ENCODE assay signal across 11 cellular contexts in genomic region chr19:46824887-46825730, GRCh38. TPM values are rescaled to one million over a fixed set of nuclear protein-coding genes. Genes with fewer than 3 reads are reported as not detected.
DNase-seq lines count a peak whose midpoint lies in the region; ATAC-seq, FAIRE-seq and TF ChIP-seq lines count a peak whose summit lies in the region.
"Had no signal": no experiment of that assay in that cellular context is flagged by ENCODE, and none has a peak within 500 bp of the region (broad histone marks: within the 10 kb centered on the region; RNA-seq: fewer than 3 reads in every experiment).

No MANE protein-coding gene starts in this region.

- H3K4me2 ChIP-seq in BLaER1 (peak overlapping the region; percentile 70), HepG2 (ENCODE audit: low read depth, low read length) (no peak overlapping the region; the same call in 1 of the 2 replicates)
- H3K4me2 ChIP-seq: SK-N-SH had no signal

- CTCF ChIA-PET in HepG2 (lab: Yijun Ruan, JAX; ENCODE audit: low intra/inter-chr PET ratio, low total read pairs), result no interaction called here

- H3K36me3 ChIP-seq in BLaER1 (no peaks in the 10 kb centered on the region), HepG2 (replicated peaks in 1 of 2; ENCODE audit: control insufficient read depth in 1 of 2, insufficient read depth in 2 of 2, low read length in 2 of 2) (no peaks in the 10 kb centered on the region)
- H3K36me3 ChIP-seq: pancreas had no signal

- no peak for TF ChIP-seq CTCF in GM13976 (IDR thresholded peaks at IDR 0.05; ENCODE audit: borderline replicate concordance, control extremely low read depth, extremely low read depth, insufficient read depth, missing control alignments)
- no peak for TF ChIP-seq CTCF in HepG2 (CRISPR knock-in tag; IDR thresholded peaks at IDR 0.05)

- ATAC-seq in HepG2, result no peak
- ATAC-seq in GM21717 (IDR thresholded peaks at IDR 0.05; ENCODE audit: unreplicated experiment), result no peak
- no peak for ATAC-seq in HG03045 (IDR thresholded peaks at IDR 0.05; ENCODE audit: unreplicated experiment)

- H4K20me1 ChIP-seq in BLaER1 (no peaks in the 10 kb centered on the region), HepG2 (ENCODE audit: insufficient read depth, low read length) (no peaks in the 10 kb centered on the region)

- WGBS in HepG2 (ENCODE audit: low lambda C conversion rate), result 62% methylated on average over 19 of the region's 21 CpGs

- FAIRE-seq in HepG2 (lab: Jason Lieb, UNC), result no peak
- FAIRE-seq: pancreas had no signal

- in situ Hi-C loops in GM13976 (cut with MboI; ENCODE audit: low sequenced_read_pairs, unreplicated experiment) (loop anchor here (10.0 kb wide), 1 partner anchor 50 kb away; no protein-coding TSS in a partner anchor), HepG2 (cut with HindIII; ENCODE audit: extremely low pct_ligation_motif_present, low pct_unique_long_range_greater_than_20kb) (no loop called here)

- H3K9me3 ChIP-seq in BLaER1 (no peaks in the 10 kb centered on the region), HepG2 (ENCODE audit: low read length) (no peaks in the 10 kb centered on the region)
- H3K9me3 ChIP-seq: pancreas, SK-N-SH had no signal

- peak overlapping the region; percentile 34; the same call in 1 of the 2 replicates for H3K9ac ChIP-seq in BLaER1
- no peak overlapping the region for H3K9ac ChIP-seq in HepG2 (ENCODE audit: insufficient read depth, low read depth, low read length)
- H3K9ac ChIP-seq: SK-N-SH had no signal

- no peaks in the 10 kb centered on the region for H3K79me2 ChIP-seq in HepG2 (ENCODE audit: insufficient read depth, low read length)

- POLR2A ChIA-PET in HepG2 (lab: Yijun Ruan, JAX), result no interaction called here

- H3K4me1 ChIP-seq in BLaER1 (peaks cover 83% of the 10 kb centered on the region), HepG2 (ENCODE audit: insufficient read depth, low read length) (peaks cover 42% of the 10 kb centered on the region)
- H3K4me1 ChIP-seq: pancreas had no signal

- H2AFZ ChIP-seq in HepG2 (ENCODE audit: low read length), result no peak overlapping the region

- TF ChIP-seq EP300 in HepG2 (IDR thresholded peaks at IDR 0.05; ENCODE audit: low read depth in 2 of 2, low read length in 2 of 2) (no peak), HepG2 (CRISPR knock-in tag; IDR thresholded peaks at IDR 0.05; ENCODE audit: borderline replicate concordance) (no peak)

- no peak for TF ChIP-seq POLR2A in HepG2 (IDR thresholded peaks at IDR 0.05; ENCODE audit: insufficient read depth in 1 of 2, low read depth in 2 of 2, low read length in 2 of 2)

- no peaks in the 10 kb centered on the region for H3K27me3 ChIP-seq in BLaER1
- peaks cover 0 to under 1% of the 10 kb centered on the region in 2 experiments; a peak in 1 of 5 replicates for H3K27me3 ChIP-seq in HepG2 (ENCODE audit: control insufficient read depth in 1 of 2, insufficient read depth in 2 of 2, low read length in 2 of 2)
- H3K27me3 ChIP-seq: pancreas had no signal

- BruUV-seq in HepG2 (replicated peaks; lab: Mats Ljungman, UMichigan), result no TSS peak

- TF ChIP-seq RAD21 in HepG2 (CRISPR knock-in tag; IDR thresholded peaks at IDR 0.05), result no peak

- H3K4me3 ChIP-seq in BLaER1, result no peak overlapping the region; the same call in 1 of the 2 replicates
- H3K4me3 ChIP-seq in HepG2 (replicated peaks in 1 of 3; ENCODE audit: insufficient read depth in 1 of 3, low read depth in 2 of 3, low read length in 3 of 3), result no peak overlapping the region
- H3K4me3 ChIP-seq: pancreas had no signal

- H3K27ac ChIP-seq in BLaER1 (peak overlapping the region; percentile 79), HepG2 (ENCODE audit: extremely low read length, insufficient read depth, low read length) (no peak overlapping the region)
- H3K27ac ChIP-seq: pancreas had no signal

- DNase-seq in GM13976 (ENCODE audit: low spot score) (peak; percentile 66), SW480 (ENCODE audit: low spot score) (peak; percentile 52), HepG2 (ENCODE audit: low spot score) (no peak), NCI-H526 (lab: John Stamatoyannopoulos, UW) (no peak)
- DNase-seq in activated CD4-positive, alpha-beta T cell treated with anti-CD3 and anti-CD28 coated beads, Interleukin-2, amount 50 U/mL, for 48 hours, result no peak
- DNase-seq: NCI-H1048, pancreas, SK-N-SH had no signal

- intact Hi-C loops in HepG2 (cut with micrococcal nuclease; ENCODE audit: unreplicated experiment), result no loop called here

TF ChIP-seq in HepG2, 621 proteins besides CTCF, POLR2A, EP300 and RAD21 (continues in another document):
- TF ChIP-seq ATF7 (IDR thresholded peaks at IDR 0.05) (peak; percentile 52; the same call in 1 of the 2 replicates), ATF7 (CRISPR knock-in tag; IDR thresholded peaks at IDR 0.05) (no peak)

RNA-seq across cellular contexts. Expression of gene AP2S1, which starts 25.5 kb away (rescaled TPM):
- 86.1 and 94.9 TPM in 2 replicates for total RNA-seq in HepG2 (2016; rRNA removed; fragmentation: Illumina TruSeq; extraction: Trizol)
- total RNA-seq in HepG2 (2016; cell fraction: cytosol; rRNA removed; fragmentation: Illumina TruSeq; extraction: Trizol; ENCODE audit: low read depth), result 77.4 and 107 TPM in 2 replicates
- total RNA-seq in HepG2 (2016; cell fraction: insoluble cytoplasmic fraction; rRNA removed; fragmentation: Illumina TruSeq; extraction: Trizol), result 86.7 and 87.8 TPM in 2 replicates
- total RNA-seq in HepG2 (2016; cell fraction: membrane; rRNA removed; fragmentation: Illumina TruSeq; extraction: Trizol), result 72.8 and 102 TPM in 2 replicates
- 32.5 and 36.8 TPM in 2 replicates for total RNA-seq in HepG2 (2016; cell fraction: nucleus; rRNA removed; fragmentation: Illumina TruSeq; extraction: Trizol)
- polyA plus RNA-seq in HepG2 (2011; rRNA removed), result 45.2 and 45.3 TPM in 2 replicates
- polyA plus RNA-seq in HepG2 (2011; cell fraction: cytosol; rRNA removed), result 60.1 and 80.0 TPM in 2 replicates
- polyA plus RNA-seq in HepG2 (2011; cell fraction: nucleus; rRNA removed), result 24.9 and 30.3 TPM in 2 replicates
- polyA plus RNA-seq in HepG2 (2012), result 32.6 and 51.2 TPM in 2 replicates
- 104 and 131 TPM in 2 replicates for polyA plus RNA-seq in HepG2 (2016; cell fraction: cytosol; fragmentation: Illumina TruSeq; extraction: Trizol; ENCODE audit: low read depth)
- polyA plus RNA-seq in HepG2 (2016; cell fraction: insoluble cytoplasmic fraction; fragmentation: Illumina TruSeq; extraction: Trizol; ENCODE audit: low read depth), result 99.5 and 113 TPM in 2 replicates
- polyA plus RNA-seq in HepG2 (2016; cell fraction: membrane; fragmentation: Illumina TruSeq; extraction: Trizol; ENCODE audit: low read depth), result 79.5 and 101 TPM in 2 replicates
- polyA plus RNA-seq in HepG2 (2016; cell fraction: nucleus; fragmentation: Illumina TruSeq; extraction: Trizol; ENCODE audit: insufficient read depth, low read depth), result 58.8 and 65.6 TPM in 2 replicates
- 39.3 and 98.7 TPM in 2 replicates for polyA minus RNA-seq in HepG2 (2011; rRNA and poly(A)+ RNA removed; ENCODE audit: low replicate concordance)
- 20.1 and 31.3 TPM in 2 replicates for polyA minus RNA-seq in HepG2 (2011; cell fraction: cytosol; rRNA and poly(A)+ RNA removed)
- polyA minus RNA-seq in HepG2 (2011; cell fraction: nucleus; rRNA and poly(A)+ RNA removed), result 8.5 and 11.1 TPM in 2 replicates

RNA-seq across cellular contexts. Expression of gene ARHGAP35, which starts 35.7 kb away (rescaled TPM):
- 30.1 and 39.9 TPM in 2 replicates for total RNA-seq in HepG2 (2016; rRNA removed; fragmentation: Illumina TruSeq; extraction: Trizol)
- 7.4 and 8.7 TPM in 2 replicates for total RNA-seq in HepG2 (2016; cell fraction: cytosol; rRNA removed; fragmentation: Illumina TruSeq; extraction: Trizol; ENCODE audit: low read depth)
- 30.9 and 34.3 TPM in 2 replicates for total RNA-seq in HepG2 (2016; cell fraction: insoluble cytoplasmic fraction; rRNA removed; fragmentation: Illumina TruSeq; extraction: Trizol)
- 22.3 and 27.4 TPM in 2 replicates for total RNA-seq in HepG2 (2016; cell fraction: membrane; rRNA removed; fragmentation: Illumina TruSeq; extraction: Trizol)
- 30.0 and 36.8 TPM in 2 replicates for total RNA-seq in HepG2 (2016; cell fraction: nucleus; rRNA removed; fragmentation: Illumina TruSeq; extraction: Trizol)
- 28.3 and 30.2 TPM in 2 replicates for polyA plus RNA-seq in HepG2 (2011; rRNA removed)
- polyA plus RNA-seq in HepG2 (2011; cell fraction: cytosol; rRNA removed), result 19.6 and 22.6 TPM in 2 replicates
- polyA plus RNA-seq in HepG2 (2011; cell fraction: nucleus; rRNA removed), result 21.7 and 24.1 TPM in 2 replicates
- polyA plus RNA-seq in HepG2 (2012), result 33.6 and 34.8 TPM in 2 replicates
- 1.4 and 1.7 TPM in 2 replicates for polyA plus RNA-seq in HepG2 (2016; cell fraction: cytosol; fragmentation: Illumina TruSeq; extraction: Trizol; ENCODE audit: low read depth)
- polyA plus RNA-seq in HepG2 (2016; cell fraction: insoluble cytoplasmic fraction; fragmentation: Illumina TruSeq; extraction: Trizol; ENCODE audit: low read depth), result 17.7 and 24.1 TPM in 2 replicates
- polyA plus RNA-seq in HepG2 (2016; cell fraction: membrane; fragmentation: Illumina TruSeq; extraction: Trizol; ENCODE audit: low read depth), result 3.9 and 5.5 TPM in 2 replicates
- 28.8 and 32.3 TPM in 2 replicates for polyA plus RNA-seq in HepG2 (2016; cell fraction: nucleus; fragmentation: Illumina TruSeq; extraction: Trizol; ENCODE audit: insufficient read depth, low read depth)
- 33.9 and 80.3 TPM in 2 replicates for polyA minus RNA-seq in HepG2 (2011; rRNA and poly(A)+ RNA removed; ENCODE audit: low replicate concordance)
- 28.8 and 37.8 TPM in 2 replicates for polyA minus RNA-seq in HepG2 (2011; cell fraction: cytosol; rRNA and poly(A)+ RNA removed)
- 41.6 and 55.4 TPM in 2 replicates for polyA minus RNA-seq in HepG2 (2011; cell fraction: nucleus; rRNA and poly(A)+ RNA removed)

RNA-seq across cellular contexts. Expression of gene SLC1A5, which starts 36.7 kb away (rescaled TPM):
- total RNA-seq in HepG2 (2016; rRNA removed; fragmentation: Illumina TruSeq; extraction: Trizol), result 62.9 and 120 TPM in 2 replicates
- total RNA-seq in HepG2 (2016; cell fraction: cytosol; rRNA removed; fragmentation: Illumina TruSeq; extraction: Trizol; ENCODE audit: low read depth), result 32.1 and 33.8 TPM in 2 replicates
- 60.0 and 120 TPM in 2 replicates for total RNA-seq in HepG2 (2016; cell fraction: insoluble cytoplasmic fraction; rRNA removed; fragmentation: Illumina TruSeq; extraction: Trizol)
- total RNA-seq in HepG2 (2016; cell fraction: membrane; rRNA removed; fragmentation: Illumina TruSeq; extraction: Trizol), result 66.6 and 68.6 TPM in 2 replicates
- 104 and 128 TPM in 2 replicates for total RNA-seq in HepG2 (2016; cell fraction: nucleus; rRNA removed; fragmentation: Illumina TruSeq; extraction: Trizol)
- 159 and 209 TPM in 2 replicates for polyA plus RNA-seq in HepG2 (2011; rRNA removed)
- polyA plus RNA-seq in HepG2 (2011; cell fraction: cytosol; rRNA removed), result 144 and 165 TPM in 2 replicates
- polyA plus RNA-seq in HepG2 (2011; cell fraction: nucleus; rRNA removed), result 113 and 131 TPM in 2 replicates
- 119 and 235 TPM in 2 replicates for polyA plus RNA-seq in HepG2 (2012)
- polyA plus RNA-seq in HepG2 (2016; cell fraction: cytosol; fragmentation: Illumina TruSeq; extraction: Trizol; ENCODE audit: low read depth), result 34.6 and 34.8 TPM in 2 replicates
- 74.0 and 78.9 TPM in 2 replicates for polyA plus RNA-seq in HepG2 (2016; cell fraction: insoluble cytoplasmic fraction; fragmentation: Illumina TruSeq; extraction: Trizol; ENCODE audit: low read depth)
- polyA plus RNA-seq in HepG2 (2016; cell fraction: membrane; fragmentation: Illumina TruSeq; extraction: Trizol; ENCODE audit: low read depth), result 51.1 and 55.4 TPM in 2 replicates
- polyA plus RNA-seq in HepG2 (2016; cell fraction: nucleus; fragmentation: Illumina TruSeq; extraction: Trizol; ENCODE audit: insufficient read depth, low read depth), result 197 and 219 TPM in 2 replicates
- 282 and 502 TPM in 2 replicates for polyA minus RNA-seq in HepG2 (2011; rRNA and poly(A)+ RNA removed; ENCODE audit: low replicate concordance)
- 101 and 104 TPM in 2 replicates for polyA minus RNA-seq in HepG2 (2011; cell fraction: cytosol; rRNA and poly(A)+ RNA removed)
- 52.3 and 68.3 TPM in 2 replicates for polyA minus RNA-seq in HepG2 (2011; cell fraction: nucleus; rRNA and poly(A)+ RNA removed)

Comparison
In these comparisons a context has a peak if more than half of its experiments do, and no peak if none do; other contexts are left out.
1. DNase-seq: peak in GM13976 (single experiment) and SW480 (single experiment); none in HepG2 (single experiment), NCI-H526 (0 of 2) and activated CD4-positive, alpha-beta T cell treated with anti-CD3 and anti-CD28 coated beads, Interleukin-2, amount 50 U/mL, for 48 hours (0 of 2).